Comparison of ENCODE assay signal across 11 cellular contexts in the genomic region with DNA sequence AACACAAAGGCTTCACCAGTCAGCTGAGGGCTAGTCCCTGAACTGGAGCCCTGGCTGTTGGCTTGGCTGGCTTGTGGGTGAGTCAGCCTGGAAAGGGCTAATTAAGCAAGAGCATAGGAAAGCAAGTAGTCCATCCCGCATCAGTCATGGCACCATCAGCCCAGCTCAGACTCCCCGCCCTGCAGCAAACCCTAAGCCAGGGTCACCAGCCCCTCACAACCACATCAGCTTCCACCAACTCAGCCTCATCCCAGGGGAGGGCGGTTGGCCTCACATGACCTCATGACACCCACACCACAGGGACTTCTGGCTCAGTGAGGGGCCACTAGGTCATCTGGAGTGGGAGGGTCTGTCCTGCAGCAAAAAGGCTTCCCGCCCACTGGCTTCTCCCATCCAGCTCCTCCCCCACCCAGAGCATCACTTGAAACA. TPM values are rescaled to one million over a fixed set of nuclear protein-coding genes. Genes with fewer than 3 reads are reported as not detected.
DNase-seq lines count a peak whose midpoint lies in the region; ATAC-seq, FAIRE-seq and TF ChIP-seq lines count a peak whose summit lies in the region.
"Had no signal": no experiment of that assay in that cellular context is flagged by ENCODE, and none has a peak within 500 bp of the region (broad histone marks: within the 10 kb centered on the region; RNA-seq: fewer than 3 reads in every experiment).

No MANE protein-coding gene starts in this region.

- no peak overlapping the region for H2AK5ac ChIP-seq in H1 (ENCODE audit: low read depth, low read length)

- 0 out of 2 replicates have a peak overlapping the region, but pooled peaks have one; percentile 49 for H2BK5ac ChIP-seq in H1 (ENCODE audit: low read depth, low read length)

- ATAC-seq in PC-3 (peak; percentile 61), GM21367 (IDR thresholded peaks at IDR 0.05; ENCODE audit: unreplicated experiment) (no peak), HG02678 (IDR thresholded peaks at IDR 0.05; ENCODE audit: unreplicated experiment) (no peak), HG02885 (IDR thresholded peaks at IDR 0.05; ENCODE audit: poor library complexity, unreplicated experiment) (no peak)

- H3K9me2 ChIP-seq in PC-3 (replicated peaks; ENCODE audit: low read length), result no peaks in the 10 kb centered on the region

- no peak overlapping the region for H3K9ac ChIP-seq in PC-3 (ENCODE audit: low read length)
- H3K9ac ChIP-seq in H1 (replicated peaks in 1 of 4; ENCODE audit: extremely low read depth in 1 of 4, low read depth in 3 of 4, low read length in 3 of 4), result no peak overlapping the region

- H3K4me2 ChIP-seq in PC-3 (ENCODE audit: low read length) (no peak overlapping the region), H1 (ENCODE audit: insufficient read depth in 1 of 2, low read depth in 2 of 2, low read length in 2 of 2) (no peak overlapping the region)

- no peaks in the 10 kb centered on the region for H3F3A ChIP-seq in PC-3 (ENCODE audit: low read length, unreplicated experiment)

- DNase-seq in AG09319 (ENCODE audit: extremely low read depth, low read depth) (peak; percentile 43), PC-3 (peak; percentile 35), H1 (ENCODE audit: low read depth in 1 of 2, low spot score in 2 of 2) (no peak), mucosa of gallbladder (ENCODE audit: low spot score) (peak; percentile 9), NOMO-1 treated with DMSO at 0.1 percent for 48 hours (lab: John Stamatoyannopoulos, UW; ENCODE audit: unreplicated experiment) (no peak)
- DNase-seq: lower lobe of right lung; NCI-H446 treated with DMSO at 0.1 percent for 48 hours; stimulated activated CD4-positive, alpha-beta T cell treated with anti-CD3 and anti-CD28 coated beads, Interleukin-4, amount 100 ng/mL, for 24 hours had no signal

- H4K8ac ChIP-seq in H1 (ENCODE audit: extremely low read depth, insufficient read depth, low read length), result no peak overlapping the region; the same call in 1 of the 2 replicates

- peaks cover 32% of the 10 kb centered on the region for H3K4me1 ChIP-seq in PC-3 (ENCODE audit: insufficient read depth, low read length)
- peaks cover 0 to 9% (median 0%) of the 10 kb centered on the region in 4 experiments; a peak in 2 of 7 replicates for H3K4me1 ChIP-seq in H1 (replicated peaks in 1 of 4; ENCODE audit: control insufficient read depth in 3 of 4, insufficient read depth in 4 of 4, low read length in 3 of 4)

- H3K27me3 ChIP-seq in PC-3 (ENCODE audit: low read length), result no peaks in the 10 kb centered on the region
- H3K27me3 ChIP-seq in H1 (replicated peaks in 1 of 4; ENCODE audit: control insufficient read depth in 3 of 4, extremely low read depth in 1 of 4, insufficient read depth in 3 of 4, low read length in 3 of 4), result no peaks in the 10 kb centered on the region

- POLR2A ChIA-PET in PC-3 (lab: Charles Lee; ENCODE audit: unreplicated experiment), result no interaction called here
- POLR2A ChIA-PET in H1 (lab: Charles Lee; ENCODE audit: partially characterized antibody), result interaction anchor here (0.6 kb wide), 1 partner anchor 12 kb away, joined by 3 read pairs; no protein-coding TSS in a partner anchor

- BruUV-seq in PC-3 (replicated peaks; lab: Mats Ljungman, UMichigan), result no TSS peak

- TF ChIP-seq POLR2A in H1 (IDR thresholded peaks at IDR 0.05; ENCODE audit: control extremely low read depth in 1 of 2, low read depth in 2 of 2, low read length in 2 of 2), result no peak

- no peak overlapping the region for H3K14ac ChIP-seq in H1 (ENCODE audit: insufficient read length)

- no peak overlapping the region for H3K4me3 ChIP-seq in PC-3 (ENCODE audit: low read length)
- H3K4me3 ChIP-seq in H1 (ENCODE audit: extremely low read depth in 1 of 4, insufficient read depth in 2 of 4, low read depth in 3 of 4, low read length in 4 of 4), result no peak overlapping the region
- H3K4me3 ChIP-seq: lower lobe of right lung had no signal

- no peak for TF ChIP-seq EP300 in H1 (IDR thresholded peaks at IDR 0.05; ENCODE audit: borderline replicate concordance in 1 of 2, low read depth in 2 of 2, low read length in 2 of 2)

- H2BK20ac ChIP-seq in H1 (ENCODE audit: low read length), result no peak overlapping the region

- no peaks in the 10 kb centered on the region for H3K79me2 ChIP-seq in PC-3 (ENCODE audit: low read length)
- H3K79me2 ChIP-seq in H1 (ENCODE audit: control insufficient read depth in 1 of 2, insufficient read depth in 2 of 2, low read length in 2 of 2), result no peaks in the 10 kb centered on the region

- TF ChIP-seq CTCF in AG09319 (IDR thresholded peaks at IDR 0.05; ENCODE audit: low read depth, low read length), result no peak
- TF ChIP-seq CTCF in PC-3 (conservative IDR thresholded peaks at IDR 0.05; ENCODE audit: low read depth, low read length), result no peak
- TF ChIP-seq CTCF in H1 (IDR thresholded peaks at IDR 0.05; ENCODE audit: control extremely low read depth in 1 of 3, insufficient read depth in 1 of 3, low read depth in 1 of 3, low read length in 3 of 3), result no peak

- H4K5ac ChIP-seq in H1 (ENCODE audit: insufficient read length, low read depth, low read length), result no peak overlapping the region

- H4K91ac ChIP-seq in H1 (replicated peaks; ENCODE audit: insufficient read length, low read length), result no peak overlapping the region

- H2BK12ac ChIP-seq in H1 (ENCODE audit: low read depth, low read length), result no peak overlapping the region

- WGBS in H1 (ENCODE audit: extremely low coverage in 1 of 2, insufficient coverage in 1 of 2, insufficient read length in 1 of 2, insufficient replicate concordance in 2 of 2, low coverage in 1 of 2, low lambda C conversion rate in 2 of 2, missing lambda C conversion rate in 1 of 2), 2 experiments, result 85% methylated on average over 4 of the region's 4 CpGs; no CpG with 5 or more reads in 1 of the 2 experiments

- CTCF ChIA-PET in PC-3 (lab: Charles Lee) (interaction anchor here (1.1 kb wide), 1 partner anchor 218 kb away, joined by 5 read pairs; no protein-coding TSS in a partner anchor), H1 (lab: Charles Lee; ENCODE audit: partially characterized antibody) (interaction anchor here (0.7 kb wide), 1 partner anchor 48 kb away, joined by 3 read pairs; no protein-coding TSS in a partner anchor)

- no peak overlapping the region for H3K23ac ChIP-seq in H1 (ENCODE audit: insufficient read length)

- H3K27ac ChIP-seq in PC-3 (ENCODE audit: low read length), result no peak overlapping the region
- no peak overlapping the region for H3K27ac ChIP-seq in H1 (ENCODE audit: low read depth, low read length)
- H3K27ac ChIP-seq: lower lobe of right lung had no signal

- no peak overlapping the region for H2BK15ac ChIP-seq in H1 (ENCODE audit: low read length)

- H2BK120ac ChIP-seq in H1 (replicated peaks; ENCODE audit: low read depth, low read length), result no peak overlapping the region

- H4K20me1 ChIP-seq in PC-3 (ENCODE audit: low read length), result no peaks in the 10 kb centered on the region
- peaks cover 2 to 14% of the 10 kb centered on the region in 2 experiments for H4K20me1 ChIP-seq in H1 (replicated peaks in 1 of 2; ENCODE audit: control insufficient read depth in 1 of 2, insufficient read depth in 2 of 2, low read length in 2 of 2)

- H3K36me3 ChIP-seq in PC-3 (ENCODE audit: low read depth, low read length) (peaks cover 4% of the 10 kb centered on the region; the same call in 1 of the 2 replicates), H1 (ENCODE audit: control insufficient read depth in 2 of 4, insufficient read depth in 4 of 4, low read length in 3 of 4) (peaks cover 8 to 33% (median 21%) of the 10 kb centered on the region in 4 experiments; a peak in 7 of 8 replicates)

- no peaks in the 10 kb centered on the region for H3K9me3 ChIP-seq in PC-3 (ENCODE audit: low read length)
- H3K9me3 ChIP-seq in H1 (ENCODE audit: insufficient read depth in 2 of 2, low read depth in 1 of 2, low read length in 1 of 2), result no peaks in the 10 kb centered on the region
- H3K9me3 ChIP-seq: lower lobe of right lung had no signal

- H2AFZ ChIP-seq in PC-3 (ENCODE audit: low read length) (no peak overlapping the region), H1 (ENCODE audit: low read length) (no peak overlapping the region)

- TF ChIP-seq RAD21 in H1 (IDR thresholded peaks at IDR 0.05 in 1 of 2, conservative IDR thresholded peaks at IDR 0.05 in 1 of 2; ENCODE audit: low read depth in 2 of 2, low read length in 2 of 2), result no peak

- no peak overlapping the region for H3K4ac ChIP-seq in H1 (replicated peaks; ENCODE audit: insufficient read length, low read depth, low read length)

- no peak overlapping the region for H3K18ac ChIP-seq in H1 (ENCODE audit: extremely low read depth, low read length)

- intact Hi-C loops in PC-3 (cut with micrococcal nuclease), result no loop called here

- FAIRE-seq in H1 (lab: Jason Lieb, UNC), result no peak

- H3K23me2 ChIP-seq in H1 (ENCODE audit: low read depth, low read length), result no peaks in the 10 kb centered on the region

- no peak overlapping the region for H3K56ac ChIP-seq in H1 (replicated peaks; ENCODE audit: insufficient read length, low read depth, low read length)

- no peaks in the 10 kb centered on the region; the same call in 1 of the 2 replicates for H3K79me1 ChIP-seq in H1 (ENCODE audit: low read depth, low read length)

RNA-seq across cellular contexts. Expression of gene SPATC1L, which starts 7.0 kb away (rescaled TPM):
- total RNA-seq in PC-3 (2014; rRNA removed) (41.7 and 49.5 TPM in 2 replicates), mucosa of gallbladder (6.9 TPM)
- 49.4 and 50.0 TPM in 2 replicates for total RNA-seq in H1 (2021; fragmentation: NEBNext Ultra II Directional; extraction: Animal tissue kit (Norgen Biotek cat#: 25700))
- 24.9 and 44.8 TPM in 2 replicates for polyA plus RNA-seq in H1 (2011; rRNA removed)
- 16.4 TPM for polyA plus RNA-seq in H1 (2011; cell fraction: cytosol; rRNA removed)
- polyA plus RNA-seq in H1 (2011; cell fraction: nucleus; rRNA removed), result 43.3 TPM
- 38.0 to 56.9 TPM (median 53.3 TPM) in 4 replicates for polyA plus RNA-seq in H1 (2012, experiment 1 of 2)
- polyA plus RNA-seq in H1 (2012, experiment 2 of 2), result 50.4 TPM
- polyA plus RNA-seq in H1 (2013, experiment 1 of 2), result 48.1 TPM
- 48.0 TPM for polyA plus RNA-seq in H1 (2013, experiment 2 of 2)
- 6.2 and 7.1 TPM in 2 replicates for polyA minus RNA-seq in H1 (2011; rRNA and poly(A)+ RNA removed)
- 30.3 TPM for polyA minus RNA-seq in H1 (2011; cell fraction: cytosol; rRNA and poly(A)+ RNA removed)
- 21.2 TPM for polyA minus RNA-seq in H1 (2011; cell fraction: nucleus; rRNA and poly(A)+ RNA removed)

RNA-seq across cellular contexts. Expression of gene FTCD, which starts 35.9 kb away (rescaled TPM):
- total RNA-seq in PC-3 (2014; rRNA removed) (0.40 and 0.58 TPM in 2 replicates), mucosa of gallbladder (1.3 TPM)
- total RNA-seq in H1 (2021; fragmentation: NEBNext Ultra II Directional; extraction: Animal tissue kit (Norgen Biotek cat#: 25700)), result 3.3 and 6.0 TPM in 2 replicates
- polyA plus RNA-seq in H1 (2011; rRNA removed), result 4.9 and 7.3 TPM in 2 replicates
- 5.2 TPM for polyA plus RNA-seq in H1 (2011; cell fraction: cytosol; rRNA removed)
- polyA plus RNA-seq in H1 (2011; cell fraction: nucleus; rRNA removed), result 21.4 TPM
- polyA plus RNA-seq in H1 (2012, experiment 1 of 2), result 5.9 to 9.8 TPM (median 7.8 TPM) in 4 replicates
- polyA plus RNA-seq in H1 (2012, experiment 2 of 2), result 2.3 TPM
- 3.9 TPM for polyA plus RNA-seq in H1 (2013, experiment 1 of 2)
- 4.0 TPM for polyA plus RNA-seq in H1 (2013, experiment 2 of 2)
- 3.0 and 4.7 TPM in 2 replicates for polyA minus RNA-seq in H1 (2011; rRNA and poly(A)+ RNA removed)
- polyA minus RNA-seq in H1 (2011; cell fraction: cytosol; rRNA and poly(A)+ RNA removed), result 6.4 TPM
- polyA minus RNA-seq in H1 (2011; cell fraction: nucleus; rRNA and poly(A)+ RNA removed), result 6.1 TPM

RNA-seq across cellular contexts. Expression of gene LSS, which starts 37.3 kb away (rescaled TPM):
- 45.7 and 53.9 TPM in 2 replicates for total RNA-seq in PC-3 (2014; rRNA removed)
- 96.1 and 102 TPM in 2 replicates for total RNA-seq in H1 (2021; fragmentation: NEBNext Ultra II Directional; extraction: Animal tissue kit (Norgen Biotek cat#: 25700))
- 123 and 139 TPM in 2 replicates for polyA plus RNA-seq in H1 (2011; rRNA removed)
- polyA plus RNA-seq in H1 (2011; cell fraction: cytosol; rRNA removed), result 103 TPM
- 268 TPM for polyA plus RNA-seq in H1 (2011; cell fraction: nucleus; rRNA removed)
- polyA plus RNA-seq in H1 (2012, experiment 1 of 2), result 69.5 to 87.3 TPM (median 75.9 TPM) in 4 replicates
- 71.3 TPM for polyA plus RNA-seq in H1 (2012, experiment 2 of 2)
- polyA plus RNA-seq in H1 (2013, experiment 1 of 2), result 69.2 TPM
- 66.2 TPM for polyA plus RNA-seq in H1 (2013, experiment 2 of 2)
- 177 and 193 TPM in 2 replicates for polyA minus RNA-seq in H1 (2011; rRNA and poly(A)+ RNA removed)
- 56.7 TPM for polyA minus RNA-seq in H1 (2011; cell fraction: cytosol; rRNA and poly(A)+ RNA removed)
- 69.8 TPM for polyA minus RNA-seq in H1 (2011; cell fraction: nucleus; rRNA and poly(A)+ RNA removed)
- total RNA-seq in mucosa of gallbladder, result 125 TPM

Comparison
In these comparisons a context has a peak if more than half of its experiments do, and no peak if none do; other contexts are left out.
1. DNase-seq: peak in AG09319 (single experiment), PC-3 (single experiment) and mucosa of gallbladder (single experiment); none in H1 (0 of 2) and NOMO-1 treated with DMSO at 0.1 percent for 48 hours (single experiment).